Comparison of ENCODE assay signal across 15 cellular contexts in the genomic region with DNA sequence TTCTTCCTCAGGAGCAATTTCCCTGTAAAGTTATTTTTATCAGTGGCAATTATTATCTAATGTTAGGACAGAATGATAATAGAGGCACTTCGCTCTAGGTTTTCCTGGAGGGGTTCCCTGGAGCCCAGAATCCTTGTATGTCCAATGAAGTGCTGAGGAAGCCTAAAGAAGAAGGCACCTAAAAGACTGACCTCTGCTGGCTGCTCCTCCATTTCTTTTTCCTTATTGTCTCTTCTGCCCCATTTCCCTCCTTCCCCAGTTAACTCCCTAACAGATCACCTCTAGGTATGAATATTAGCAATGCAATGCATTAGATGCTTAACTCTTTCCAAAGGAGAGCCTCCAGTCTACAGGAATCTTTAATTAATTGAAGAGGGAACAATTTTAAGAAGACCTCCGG.
DNase-seq lines count a peak whose midpoint lies in the region; ATAC-seq and TF ChIP-seq lines count a peak whose summit lies in the region.
"Had no signal": no experiment of that assay in that cellular context is flagged by ENCODE, and none has a peak within 500 bp of the region (broad histone marks: within the 10 kb centered on the region; RNA-seq: fewer than 3 reads in every experiment).

No MANE protein-coding gene starts in this region.

- ATAC-seq in SK-N-SH treated with all-trans-retinoic acid at 6 μM for 48 hours (peak; percentile 50; the same call in 2 of the 3 replicates), HG03135 (IDR thresholded peaks at IDR 0.05; ENCODE audit: unreplicated experiment) (no peak), HG03097 (IDR thresholded peaks at IDR 0.05; ENCODE audit: low FRiP score, unreplicated experiment) (no peak)
- ATAC-seq in activated naive CD8-positive, alpha-beta T cell treated with anti-CD3 and anti-CD28 coated beads, Interleukin-2, amount 50 U/mL, for 24 hours, result no peak

- H3K9me3 ChIP-seq in A673 (ENCODE audit: low read depth, low read length, poor library complexity, severe bottlenecking), result no peaks in the 10 kb centered on the region
- H3K9me3 ChIP-seq: vagina had no signal

- intact Hi-C loops in A673 (cut with micrococcal nuclease; ENCODE audit: unreplicated experiment), result no loop called here

- CTCF ChIA-PET in A673 (lab: Charles Lee), result no interaction called here

- no peak overlapping the region for H3K4me3 Mint-ChIP-seq in activated naive CD8-positive, alpha-beta T cell treated with anti-CD3 and anti-CD28 coated beads, Interleukin-2, amount 50 U/mL, for 24 hours
- H3K4me3 Mint-ChIP-seq: CD4-positive, alpha-beta T cell had no signal

- POLR2A ChIA-PET in A673 (lab: Charles Lee; ENCODE audit: low non-redundant PET), result no interaction called here

- H3K27me3 ChIP-seq in A673 (replicated peaks; ENCODE audit: insufficient read depth, low read depth, low read length, poor library complexity), result no peaks in the 10 kb centered on the region
- H3K27me3 ChIP-seq: vagina had no signal

- H3K27ac ChIP-seq in A673 (ENCODE audit: low read depth, low read length, poor library complexity, severe bottlenecking), result no peak overlapping the region
- H3K27ac ChIP-seq: vagina had no signal

- TF ChIP-seq CTCF in A673 (conservative IDR thresholded peaks at IDR 0.05; ENCODE audit: low read depth, low read length) (peak; percentile 54), GM12874 (IDR thresholded peaks at IDR 0.05; ENCODE audit: insufficient read depth, low read depth, low read length) (0 out of 2 replicates have a peak, but pooled peaks have one; percentile 2)

- H3K27ac Mint-ChIP-seq in activated naive CD8-positive, alpha-beta T cell treated with anti-CD3 and anti-CD28 coated beads, Interleukin-2, amount 50 U/mL, for 24 hours, result no peak overlapping the region
- H3K27ac Mint-ChIP-seq: CD4-positive, alpha-beta T cell had no signal

- no peaks in the 10 kb centered on the region for H3K4me1 ChIP-seq in A673 (ENCODE audit: insufficient read depth, low read length, poor library complexity, severe bottlenecking)
- H3K4me1 ChIP-seq: vagina had no signal

- no peaks in the 10 kb centered on the region for H3K27me3 Mint-ChIP-seq in activated naive CD8-positive, alpha-beta T cell treated with anti-CD3 and anti-CD28 coated beads, Interleukin-2, amount 50 U/mL, for 24 hours
- H3K27me3 Mint-ChIP-seq: CD4-positive, alpha-beta T cell had no signal

- no peaks in the 10 kb centered on the region for H3K4me1 Mint-ChIP-seq in activated naive CD8-positive, alpha-beta T cell treated with anti-CD3 and anti-CD28 coated beads, Interleukin-2, amount 50 U/mL, for 24 hours

- no peaks in the 10 kb centered on the region for H3K36me3 Mint-ChIP-seq in activated naive CD8-positive, alpha-beta T cell treated with anti-CD3 and anti-CD28 coated beads, Interleukin-2, amount 50 U/mL, for 24 hours (ENCODE audit: low read depth)

- no peaks in the 10 kb centered on the region for H3K9me3 Mint-ChIP-seq in activated naive CD8-positive, alpha-beta T cell treated with anti-CD3 and anti-CD28 coated beads, Interleukin-2, amount 50 U/mL, for 24 hours
- H3K9me3 Mint-ChIP-seq: CD4-positive, alpha-beta T cell had no signal

- DNase-seq in A673 (ENCODE audit: low spot score) (peak; percentile 23), globus pallidus (ENCODE audit: low spot score) (peak; percentile 14), kidney glomerular epithelial cell (lab: John Stamatoyannopoulos, UW) (no peak)
- DNase-seq in activated naive CD8-positive, alpha-beta T cell treated with anti-CD3 and anti-CD28 coated beads, Interleukin-2, amount 50 U/mL, for 24 hours, result no peak
- DNase-seq: activated CD4-positive, alpha-beta T cell treated with anti-CD3 and anti-CD28 coated beads, Interleukin-2, amount 50 U/mL, for 48 hours; CD4-positive, alpha-beta T cell; cerebellar nuclear complex; NCI-H1694 treated with DMSO at 0.1 percent for 48 hours; stimulated activated CD4-positive, alpha-beta T cell treated with anti-CD3 and anti-CD28 coated beads, Interleukin-15, amount 100 ng/mL, for 24 hours; T-helper 1 cell had no signal

- no peaks in the 10 kb centered on the region for H3K36me3 ChIP-seq in A673 (ENCODE audit: insufficient read depth, low read length, poor library complexity, severe bottlenecking)
- H3K36me3 ChIP-seq: vagina had no signal

- H3K4me3 ChIP-seq in A673 (ENCODE audit: low read depth, low read length, poor library complexity, severe bottlenecking), result no peak overlapping the region
- H3K4me3 ChIP-seq: vagina had no signal

- BruUV-seq in A673 (replicated peaks; lab: Mats Ljungman, UMichigan), result no TSS peak

TF ChIP-seq in SK-N-SH treated with all-trans-retinoic acid at 6 μM for 48 hours, 23 proteins besides CTCF, POLR2A, EP300 and RAD21:
- TF ChIP-seq ZNF565 (CRISPR knock-in tag; conservative IDR thresholded peaks at IDR 0.05; ENCODE audit: low read depth) (no peak), ISL1 (CRISPR knock-in tag; IDR thresholded peaks at IDR 0.05) (no peak), TCF4 (CRISPR knock-in tag; IDR thresholded peaks at IDR 0.05; ENCODE audit: borderline replicate concordance) (no peak), SNAI2 (CRISPR knock-in tag; IDR thresholded peaks at IDR 0.05) (no peak), BACH2 (CRISPR knock-in tag; IDR thresholded peaks at IDR 0.05; ENCODE audit: borderline replicate concordance) (no peak), GLIS3 (CRISPR knock-in tag; IDR thresholded peaks at IDR 0.05) (no peak), ARNTL (CRISPR knock-in tag; IDR thresholded peaks at IDR 0.05; ENCODE audit: borderline replicate concordance, low read depth) (no peak), PPARA (CRISPR knock-in tag; IDR thresholded peaks at IDR 0.05; ENCODE audit: borderline replicate concordance) (no peak), ZNF70 (CRISPR knock-in tag; IDR thresholded peaks at IDR 0.05) (no peak), RARB (CRISPR knock-in tag; IDR thresholded peaks at IDR 0.05) (no peak), ESRRG (CRISPR knock-in tag; IDR thresholded peaks at IDR 0.05) (no peak), CSDC2 (CRISPR knock-in tag; IDR thresholded peaks at IDR 0.05) (no peak), ZC3H10 (CRISPR knock-in tag; IDR thresholded peaks at IDR 0.05) (no peak), TOX (CRISPR knock-in tag; IDR thresholded peaks at IDR 0.05; ENCODE audit: borderline replicate concordance) (no peak)
- TF ChIP-seq, protein P1, sequence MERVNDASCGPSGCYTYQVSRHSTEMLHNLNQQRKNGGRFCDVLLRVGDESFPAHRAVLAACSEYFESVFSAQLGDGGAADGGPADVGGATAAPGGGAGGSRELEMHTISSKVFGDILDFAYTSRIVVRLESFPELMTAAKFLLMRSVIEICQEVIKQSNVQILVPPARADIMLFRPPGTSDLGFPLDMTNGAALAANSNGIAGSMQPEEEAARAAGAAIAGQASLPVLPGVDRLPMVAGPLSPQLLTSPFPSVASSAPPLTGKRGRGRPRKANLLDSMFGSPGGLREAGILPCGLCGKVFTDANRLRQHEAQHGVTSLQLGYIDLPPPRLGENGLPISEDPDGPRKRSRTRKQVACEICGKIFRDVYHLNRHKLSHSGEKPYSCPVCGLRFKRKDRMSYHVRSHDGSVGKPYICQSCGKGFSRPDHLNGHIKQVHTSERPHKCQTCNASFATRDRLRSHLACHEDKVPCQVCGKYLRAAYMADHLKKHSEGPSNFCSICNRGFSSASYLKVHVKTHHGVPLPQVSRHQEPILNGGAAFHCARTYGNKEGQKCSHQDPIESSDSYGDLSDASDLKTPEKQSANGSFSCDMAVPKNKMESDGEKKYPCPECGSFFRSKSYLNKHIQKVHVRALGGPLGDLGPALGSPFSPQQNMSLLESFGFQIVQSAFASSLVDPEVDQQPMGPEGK (CRISPR knock-in tag; IDR thresholded peaks at IDR 0.05; ENCODE audit: borderline replicate concordance), result no peak
- TF ChIP-seq, protein P2, sequence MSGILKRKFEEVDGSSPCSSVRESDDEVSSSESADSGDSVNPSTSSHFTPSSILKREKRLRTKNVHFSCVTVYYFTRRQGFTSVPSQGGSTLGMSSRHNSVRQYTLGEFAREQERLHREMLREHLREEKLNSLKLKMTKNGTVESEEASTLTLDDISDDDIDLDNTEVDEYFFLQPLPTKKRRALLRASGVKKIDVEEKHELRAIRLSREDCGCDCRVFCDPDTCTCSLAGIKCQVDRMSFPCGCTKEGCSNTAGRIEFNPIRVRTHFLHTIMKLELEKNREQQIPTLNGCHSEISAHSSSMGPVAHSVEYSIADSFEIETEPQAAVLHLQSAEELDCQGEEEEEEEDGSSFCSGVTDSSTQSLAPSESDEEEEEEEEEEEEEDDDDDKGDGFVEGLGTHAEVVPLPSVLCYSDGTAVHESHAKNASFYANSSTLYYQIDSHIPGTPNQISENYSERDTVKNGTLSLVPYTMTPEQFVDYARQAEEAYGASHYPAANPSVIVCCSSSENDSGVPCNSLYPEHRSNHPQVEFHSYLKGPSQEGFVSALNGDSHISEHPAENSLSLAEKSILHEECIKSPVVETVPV (CRISPR knock-in tag; IDR thresholded peaks at IDR 0.05), result no peak
- TF ChIP-seq, protein P3, sequence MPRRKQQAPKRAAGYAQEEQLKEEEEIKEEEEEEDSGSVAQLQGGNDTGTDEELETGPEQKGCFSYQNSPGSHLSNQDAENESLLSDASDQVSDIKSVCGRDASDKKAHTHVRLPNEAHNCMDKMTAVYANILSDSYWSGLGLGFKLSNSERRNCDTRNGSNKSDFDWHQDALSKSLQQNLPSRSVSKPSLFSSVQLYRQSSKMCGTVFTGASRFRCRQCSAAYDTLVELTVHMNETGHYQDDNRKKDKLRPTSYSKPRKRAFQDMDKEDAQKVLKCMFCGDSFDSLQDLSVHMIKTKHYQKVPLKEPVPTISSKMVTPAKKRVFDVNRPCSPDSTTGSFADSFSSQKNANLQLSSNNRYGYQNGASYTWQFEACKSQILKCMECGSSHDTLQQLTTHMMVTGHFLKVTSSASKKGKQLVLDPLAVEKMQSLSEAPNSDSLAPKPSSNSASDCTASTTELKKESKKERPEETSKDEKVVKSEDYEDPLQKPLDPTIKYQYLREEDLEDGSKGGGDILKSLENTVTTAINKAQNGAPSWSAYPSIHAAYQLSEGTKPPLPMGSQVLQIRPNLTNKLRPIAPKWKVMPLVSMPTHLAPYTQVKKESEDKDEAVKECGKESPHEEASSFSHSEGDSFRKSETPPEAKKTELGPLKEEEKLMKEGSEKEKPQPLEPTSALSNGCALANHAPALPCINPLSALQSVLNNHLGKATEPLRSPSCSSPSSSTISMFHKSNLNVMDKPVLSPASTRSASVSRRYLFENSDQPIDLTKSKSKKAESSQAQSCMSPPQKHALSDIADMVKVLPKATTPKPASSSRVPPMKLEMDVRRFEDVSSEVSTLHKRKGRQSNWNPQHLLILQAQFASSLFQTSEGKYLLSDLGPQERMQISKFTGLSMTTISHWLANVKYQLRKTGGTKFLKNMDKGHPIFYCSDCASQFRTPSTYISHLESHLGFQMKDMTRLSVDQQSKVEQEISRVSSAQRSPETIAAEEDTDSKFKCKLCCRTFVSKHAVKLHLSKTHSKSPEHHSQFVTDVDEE (CRISPR knock-in tag; IDR thresholded peaks at IDR 0.05), result no peak

Comparison
In these comparisons a context has a peak if more than half of its experiments do, and no peak if none do; other contexts are left out.
1. DNase-seq: peak in A673 (single experiment) and globus pallidus (single experiment); none in kidney glomerular epithelial cell (single experiment) and activated naive CD8-positive, alpha-beta T cell treated with anti-CD3 and anti-CD28 coated beads, Interleukin-2, amount 50 U/mL, for 24 hours (single experiment).